In the genomic region with DNA sequence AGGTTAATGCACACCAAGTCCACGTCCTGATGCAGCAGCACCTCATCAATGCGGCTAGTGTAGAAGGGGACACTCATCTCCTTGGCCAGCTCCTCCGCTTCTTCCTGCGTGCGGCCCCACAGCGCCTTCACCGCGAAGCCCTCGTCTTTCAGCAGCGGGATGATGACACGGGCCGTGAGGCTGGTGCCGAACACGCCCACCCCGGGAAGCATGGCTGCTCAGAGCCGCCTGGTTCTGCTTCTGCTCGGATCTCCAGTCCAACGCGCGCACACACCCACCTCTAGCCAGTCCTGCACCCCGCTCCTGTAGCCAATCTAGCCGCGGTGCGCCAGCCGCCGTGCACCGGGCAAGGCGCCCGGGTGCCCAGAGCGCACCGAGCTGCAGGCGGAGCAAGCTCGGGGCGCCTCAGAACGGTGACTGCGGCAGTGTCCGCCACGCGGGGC, we compare ENCODE assay signal across 8 cellular contexts. TPM values are rescaled to one million over a fixed set of nuclear protein-coding genes. Genes with fewer than 3 reads are reported as not detected.
DNase-seq lines count a peak whose midpoint lies in the region; ATAC-seq, FAIRE-seq and TF ChIP-seq lines count a peak whose summit lies in the region.

No MANE protein-coding gene starts in this region.

- H3K4me1 ChIP-seq in ACC112 (ENCODE audit: control insufficient read depth, insufficient read depth, low read length, unreplicated experiment) (peaks cover 20% of the 10 kb centered on the region), endothelial cell of umbilical vein (ENCODE audit: control insufficient read depth, extremely low read depth, insufficient read depth, low read length) (peaks cover 23% of the 10 kb centered on the region), mucosa of descending colon (ENCODE audit: low read depth) (peaks cover 11% of the 10 kb centered on the region)

- H3K4me3 Mint-ChIP-seq in stimulated activated effector memory CD8-positive, alpha-beta T cell treated with anti-CD3 and anti-CD28 coated beads, Interleukin-12 subunit alpha, Interleukin-12 subunit beta, amount 100 ng/mL, for 72 hours: peak overlapping the region; percentile 86

- FAIRE-seq in endothelial cell of umbilical vein (lab: Jason Lieb, UNC): peak; percentile 76

- peaks cover 42% of the 10 kb centered on the region for H3K4me1 Mint-ChIP-seq in stimulated activated effector memory CD8-positive, alpha-beta T cell treated with anti-CD3 and anti-CD28 coated beads, Interleukin-12 subunit alpha, Interleukin-12 subunit beta, amount 100 ng/mL, for 72 hours

- no peaks in the 10 kb centered on the region for H3K9me3 ChIP-seq in endothelial cell of umbilical vein (replicated peaks; ENCODE audit: control insufficient read depth, insufficient read depth, low read length)
- no peaks in the 10 kb centered on the region for H3K9me3 ChIP-seq in mucosa of descending colon

- H3K9me1 ChIP-seq in endothelial cell of umbilical vein (replicated peaks; ENCODE audit: control insufficient read depth, extremely low read depth, insufficient read depth, low read length): no peaks in the 10 kb centered on the region

- TF ChIP-seq CTCF in endothelial cell of umbilical vein (IDR thresholded peaks at IDR 0.05; ENCODE audit: extremely low read depth in 1 of 2, insufficient read depth in 1 of 2, low read depth in 1 of 2, low read length in 2 of 2) (no peak), mucosa of descending colon (IDR thresholded peaks at IDR 0.05) (no peak)

- H2AFZ ChIP-seq in ACC112 (ENCODE audit: low read length, unreplicated experiment) (peak overlapping the region; percentile 95), endothelial cell of umbilical vein (ENCODE audit: low read depth, low read length) (peak overlapping the region; percentile 68)

- TF ChIP-seq POLR2A in endothelial cell of umbilical vein (IDR thresholded peaks at IDR 0.05; ENCODE audit: low read depth, low read length): no peak

- peak overlapping the region; percentile 54 for H3K9ac ChIP-seq in endothelial cell of umbilical vein (replicated peaks; ENCODE audit: extremely low read depth, insufficient read depth, low read length)

- DNase-seq in NCI-H526 treated with DMSO at 0.1 percent for 48 hours (lab: John Stamatoyannopoulos, UW) (peak; percentile 43), endothelial cell of umbilical vein (ENCODE audit: low read depth, low spot score) (peak; percentile 63), mucosa of descending colon (peak; percentile 62 to 86 (median 74))
- peak; percentile 86 for DNase-seq in activated CD8-positive, alpha-beta memory T cell treated with anti-CD3 and anti-CD28 coated beads for 24 hours
- peak; percentile 37 to 80 for DNase-seq in stimulated activated effector memory CD8-positive, alpha-beta T cell treated with anti-CD3 and anti-CD28 coated beads, Interleukin-12 subunit alpha, Interleukin-12 subunit beta, amount 100 ng/mL, for 72 hours (ENCODE audit: low spot score in 2 of 2)

- no peaks in the 10 kb centered on the region for H3K9me3 Mint-ChIP-seq in stimulated activated effector memory CD8-positive, alpha-beta T cell treated with anti-CD3 and anti-CD28 coated beads, Interleukin-12 subunit alpha, Interleukin-12 subunit beta, amount 100 ng/mL, for 72 hours

- H3K27ac Mint-ChIP-seq in stimulated activated effector memory CD8-positive, alpha-beta T cell treated with anti-CD3 and anti-CD28 coated beads, Interleukin-12 subunit alpha, Interleukin-12 subunit beta, amount 100 ng/mL, for 72 hours: peak overlapping the region; percentile 75

- H3K4me2 ChIP-seq in endothelial cell of umbilical vein (ENCODE audit: insufficient read depth, low read length): peak overlapping the region; percentile 67

- H3K79me2 ChIP-seq in ACC112 (ENCODE audit: control insufficient read depth, insufficient read depth, low read length, unreplicated experiment) (peaks cover 13% of the 10 kb centered on the region), endothelial cell of umbilical vein (ENCODE audit: control insufficient read depth, insufficient read depth, low read length) (peaks cover 30% of the 10 kb centered on the region)

- no peaks in the 10 kb centered on the region for H3K36me3 ChIP-seq in ACC112 (ENCODE audit: insufficient read depth, low read length)
- H3K36me3 ChIP-seq in endothelial cell of umbilical vein (ENCODE audit: control insufficient read depth in 2 of 2, extremely low read depth in 1 of 2, insufficient read depth in 2 of 2, low read length in 2 of 2): no peaks in the 10 kb centered on the region
- H3K36me3 ChIP-seq in mucosa of descending colon (ENCODE audit: low read depth): no peaks in the 10 kb centered on the region

- H3K36me3 Mint-ChIP-seq in stimulated activated effector memory CD8-positive, alpha-beta T cell treated with anti-CD3 and anti-CD28 coated beads, Interleukin-12 subunit alpha, Interleukin-12 subunit beta, amount 100 ng/mL, for 72 hours: peaks cover 6% of the 10 kb centered on the region

- CTCF ChIA-PET in endothelial cell of umbilical vein (lab: Charles Lee): interaction anchor here (0.7 to 5.4 kb wide), 22 partner anchors 10 to 184 kb away, joined by 3 to 60 read pairs (median 4); a partner anchor contains a TSS

- POLR2A ChIA-PET in endothelial cell of umbilical vein (lab: Charles Lee): interaction anchor here (0.5 to 2.4 kb wide), 9 partner anchors 12 to 1195 kb away, joined by 3 to 14 read pairs (median 4); a partner anchor contains a TSS

- BruUV-seq in endothelial cell of umbilical vein (replicated peaks; lab: Mats Ljungman, UMichigan): no TSS peak

- H3K27me3 ChIP-seq in ACC112 (ENCODE audit: insufficient read depth, low read length) (no peaks in the 10 kb centered on the region), endothelial cell of umbilical vein (ENCODE audit: control insufficient read depth in 2 of 2, insufficient read depth in 2 of 2, low read length in 2 of 2) (no peaks in the 10 kb centered on the region)

- dilution Hi-C loops in endothelial cell of umbilical vein (cut with MboI; ENCODE audit: extremely low pct_ligation_motif_present, low sequenced_read_pairs): no loop called here

- ATAC-seq in GM18519 (IDR thresholded peaks at IDR 0.05; ENCODE audit: low FRiP score, unreplicated experiment): peak; percentile 10
- ATAC-seq in HG03039 (IDR thresholded peaks at IDR 0.05; ENCODE audit: unreplicated experiment): peak; percentile 21
- ATAC-seq in mucosa of descending colon: peak; percentile 58
- ATAC-seq in stimulated activated effector memory CD8-positive, alpha-beta T cell treated with anti-CD3 and anti-CD28 coated beads, Interleukin-12 subunit alpha, Interleukin-12 subunit beta, amount 100 ng/mL, for 72 hours: peak; percentile 62

- peak overlapping the region; percentile 97 for H3K4me3 ChIP-seq in ACC112 (ENCODE audit: low read depth, low read length)
- H3K4me3 ChIP-seq in endothelial cell of umbilical vein (replicated peaks in 1 of 3; ENCODE audit: insufficient read depth in 1 of 3, low read depth in 1 of 3, low read length in 3 of 3): peak overlapping the region; percentile 41 to 79 (median 62)
- H3K4me3 ChIP-seq in mucosa of descending colon: peak overlapping the region; percentile 57

- no peaks in the 10 kb centered on the region for H4K20me1 ChIP-seq in endothelial cell of umbilical vein (replicated peaks; ENCODE audit: control insufficient read depth, extremely low read depth, insufficient read depth, low read length)

- intact Hi-C loops in endothelial cell of umbilical vein (cut with micrococcal nuclease): loop anchor here (1.0 to 5.0 kb wide), 10 partner anchors 32 to 221 kb away; a partner anchor contains a TSS
- intact Hi-C loops in mucosa of descending colon (cut with DNase I, micrococcal nuclease): no loop called here

- H3K27ac ChIP-seq in ACC112 (ENCODE audit: low read depth, low read length) (peak overlapping the region; percentile 53; the same call in 1 of the 2 replicates), endothelial cell of umbilical vein (ENCODE audit: insufficient read depth, low read depth, low read length) (peak overlapping the region; percentile 25)

TF ChIP-seq in endothelial cell of umbilical vein, 7 proteins besides CTCF, POLR2A, EP300 and RAD21:
- TF ChIP-seq GATA2 (IDR thresholded peaks at IDR 0.05; ENCODE audit: insufficient read depth, insufficient read length, low read depth, low read length): no peak
- TF ChIP-seq EZH2 (IDR thresholded peaks at IDR 0.05; ENCODE audit: borderline replicate concordance, low read depth, low read length, severe bottlenecking): no peak
- TF ChIP-seq MYC (IDR thresholded peaks at IDR 0.05; ENCODE audit: low read depth, low read length): no peak

RNA-seq across cellular contexts. Expression of a gene that starts 0.7 kb away (rescaled TPM):
- total RNA-seq in endothelial cell of umbilical vein (24.1 and 26.3 TPM in 2 replicates), mucosa of descending colon (10 to 100 TPM; 10.4 to 22.4 (median 13.2) TPM)
- 10.8 and 12.1 TPM in 2 replicates for polyA plus RNA-seq in endothelial cell of umbilical vein
- 9.3 and 11.7 TPM in 2 replicates for polyA plus RNA-seq in endothelial cell of umbilical vein (2011; cell fraction: cytosol; rRNA removed)
- polyA plus RNA-seq in endothelial cell of umbilical vein (2011; cell fraction: nucleus; rRNA removed): 22.4 and 23.3 TPM in 2 replicates
- 3.4 and 4.5 TPM in 2 replicates for polyA plus RNA-seq in endothelial cell of umbilical vein (2012)
- polyA minus RNA-seq in endothelial cell of umbilical vein: 39.3 and 39.6 TPM in 2 replicates
- 8.0 TPM for polyA minus RNA-seq in endothelial cell of umbilical vein (2011; cell fraction: cytosol; rRNA and poly(A)+ RNA removed)
- 47.0 and 49.5 TPM in 2 replicates for polyA minus RNA-seq in endothelial cell of umbilical vein (2011; cell fraction: nucleus; rRNA and poly(A)+ RNA removed)

Comparison
In these comparisons a context has a peak if more than half of its experiments do, and no peak if none do; other contexts are left out.
1. Peak in every context shown above with its lines: DNase-seq, ATAC-seq, H3K4me3 ChIP-seq and H3K27ac ChIP-seq.
2. ATAC-seq: peak in every context shown above with its lines; median percentile 62 in stimulated activated effector memory CD8-positive, alpha-beta T cell treated with anti-CD3 and anti-CD28 coated beads, Interleukin-12 subunit alpha, Interleukin-12 subunit beta, amount 100 ng/mL, for 72 hours; 58 in mucosa of descending colon; 21 in HG03039; 10 in GM18519.